In the genomic region with DNA sequence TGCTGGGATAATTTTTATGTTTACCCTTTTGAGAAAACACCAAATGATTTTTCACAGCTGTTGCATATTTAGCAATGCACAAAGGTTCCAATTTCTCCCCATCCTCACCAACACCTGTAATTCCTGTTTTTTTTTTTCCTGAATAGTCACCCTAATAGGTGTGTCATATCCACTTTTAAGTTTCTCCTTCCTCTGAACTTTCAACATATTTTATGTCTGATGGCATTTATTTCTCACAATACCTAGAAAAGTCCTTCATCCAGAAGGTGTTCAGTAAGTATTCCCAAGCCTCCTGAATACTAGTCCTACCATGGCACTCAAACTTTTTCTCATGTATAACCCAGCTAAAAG, we compare ENCODE assay signal across 8 cellular contexts. TPM values are rescaled to one million over a fixed set of nuclear protein-coding genes. Genes with fewer than 3 reads are reported as not detected.
DNase-seq lines count a peak whose midpoint lies in the region; ATAC-seq and TF ChIP-seq lines count a peak whose summit lies in the region.

No MANE protein-coding gene starts in this region.

- H3K9me3 ChIP-seq in SJSA1 (replicated peaks) (no peaks in the 10 kb centered on the region), esophagus squamous epithelium (no peaks in the 10 kb centered on the region), prostate gland (no peaks in the 10 kb centered on the region)

- TF ChIP-seq CTCF in GM06990 (IDR thresholded peaks at IDR 0.05; ENCODE audit: insufficient read depth, low read length, poor library complexity, severe bottlenecking) (no peak), esophagus squamous epithelium (IDR thresholded peaks at IDR 0.05) (no peak), prostate gland (IDR thresholded peaks at IDR 0.05) (no peak)

- H3K27ac ChIP-seq in SJSA1 = peak overlapping the region; percentile 85; the same call in 1 of the 2 replicates
- peak overlapping the region; percentile 92 to 97 (median 96) for H3K27ac ChIP-seq in esophagus squamous epithelium
- peak overlapping the region in 1 of 2 donors; percentile 92 for H3K27ac ChIP-seq in prostate gland

- peaks cover 17% of the 10 kb centered on the region; the same call in 1 of the 2 replicates for H3K4me1 ChIP-seq in SJSA1 (replicated peaks)
- peaks cover 17 to 55% (median 21%) of the 10 kb centered on the region in 3 donors for H3K4me1 ChIP-seq in esophagus squamous epithelium
- peaks cover 4% of the 10 kb centered on the region for H3K4me1 ChIP-seq in prostate gland (replicated peaks)

- TF ChIP-seq POLR2A in esophagus squamous epithelium (IDR thresholded peaks at IDR 0.05) = no peak
- no peak for TF ChIP-seq POLR2A in prostate gland (IDR thresholded peaks at IDR 0.05)

- DNase-seq in GM06990 (ENCODE audit: extremely low read depth, insufficient read length) = no peak
- no peak for DNase-seq in SJSA1 (ENCODE audit: low read depth in 1 of 2, low spot score in 2 of 2)
- DNase-seq in esophagus squamous epithelium (lab: John Stamatoyannopoulos, UW) = no peak
- no peak for DNase-seq in prostate gland (ENCODE audit: low spot score)
- DNase-seq in anterior cingulate cortex (lab: John Stamatoyannopoulos, UW) = no peak
- DNase-seq in LoVo (ENCODE audit: low spot score) = no peak

- intact Hi-C loops in esophagus squamous epithelium (cut with DNase I) (no loop called here), prostate gland (cut with DNase I) (loop anchor here (10.0 kb wide), 1 partner anchor 170 kb away; a partner anchor contains a TSS)

- ATAC-seq in HG02642 (IDR thresholded peaks at IDR 0.05; ENCODE audit: poor library complexity, unreplicated experiment) = no peak
- no peak for ATAC-seq in GM19324 (IDR thresholded peaks at IDR 0.05; ENCODE audit: low FRiP score, unreplicated experiment)

- H3K27me3 ChIP-seq in GM06990 (replicated peaks; ENCODE audit: control insufficient read depth, insufficient read depth, low read length) (no peaks in the 10 kb centered on the region), SJSA1 (replicated peaks) (no peaks in the 10 kb centered on the region), esophagus squamous epithelium (no peaks in the 10 kb centered on the region), prostate gland (replicated peaks; ENCODE audit: insufficient read depth) (no peaks in the 10 kb centered on the region)

- peak overlapping the region; percentile 73 for H3K4me3 ChIP-seq in GM06990 (replicated peaks; ENCODE audit: low read depth, low read length)
- H3K4me3 ChIP-seq in SJSA1 = peak overlapping the region; percentile 53
- H3K4me3 ChIP-seq in esophagus squamous epithelium = peak overlapping the region; percentile 65 to 85 (median 73)
- peak overlapping the region; percentile 56 to 67 for H3K4me3 ChIP-seq in prostate gland

- H3K36me3 ChIP-seq in GM06990 (ENCODE audit: control insufficient read depth, insufficient read depth, low read length) = peaks cover 11% of the 10 kb centered on the region
- peaks cover 60% of the 10 kb centered on the region for H3K36me3 ChIP-seq in SJSA1
- H3K36me3 ChIP-seq in esophagus squamous epithelium = peaks cover 23 to 54% (median 30%) of the 10 kb centered on the region in 3 donors
- H3K36me3 ChIP-seq in prostate gland = peaks cover 0 to 19% of the 10 kb centered on the region in 2 donors

RNA-seq across cellular contexts. Expression of a gene that starts 1.5 kb away (rescaled TPM):
- total RNA-seq in SJSA1 (2014; rRNA removed; shearing (Covaris generic)) = 1,079 and 1,363 TPM in 2 replicates
- total RNA-seq in esophagus squamous epithelium (1,000 to 10,000 TPM in 3 of 4 donors, 100 to 1,000 TPM in 1; 781 to 1,769 (median 1,391) TPM), prostate gland (1,000 to 10,000 TPM in 1 of 2 donors, 100 to 1,000 TPM in 1; 839 to 1,589 TPM)

RNA-seq across cellular contexts. Expression of a gene that starts 8.1 kb away (rescaled TPM):
- 13.1 and 21.1 TPM in 2 replicates for total RNA-seq in SJSA1 (2014; rRNA removed; shearing (Covaris generic))
- 10 to 100 TPM; 12.7 to 26.9 (median 18.8) TPM for total RNA-seq in esophagus squamous epithelium
- 10 to 100 TPM; 20.5 to 21.2 TPM for total RNA-seq in prostate gland

RNA-seq across cellular contexts. Expression of a gene that starts 39.4 kb away (rescaled TPM):
- 16.8 and 20.8 TPM in 2 replicates for total RNA-seq in SJSA1 (2014; rRNA removed; shearing (Covaris generic))
- total RNA-seq in esophagus squamous epithelium (1 to 10 TPM; 3.0 to 6.7 (median 5.9) TPM), prostate gland (10 to 100 TPM in 1 of 2 donors, 1 to 10 TPM in 1; 5.5 to 14.7 TPM)
